ENCODE assay signal across 7 cellular contexts in genomic region chr10:45847400-45847799, GRCh38. TPM values are rescaled to one million over a fixed set of nuclear protein-coding genes. Genes with fewer than 3 reads are reported as not detected.
DNase-seq lines count a peak whose midpoint lies in the region; ATAC-seq and TF ChIP-seq lines count a peak whose summit lies in the region.
"Not testable (repeated sequence)": the region's sequence is repeated elsewhere in the genome, so short reads cannot be mapped to it uniquely, and the experiment has no call there.

AGAP4 (minus strand) TSS chr10:45847500; CDS start chr10:45847347, 153 bp downstream.

- H3K36me3 Mint-ChIP-seq in WTC11; activated T-helper 17 cell treated with anti-CD3 and anti-CD28 coated beads, Interleukin-2, amount 50 U/mL, for 72 hours (ENCODE audit: low read depth); endodermal cell (ENCODE audit: low read depth); osteocyte (ENCODE audit: unreplicated experiment): not testable (repeated sequence)

- TF ChIP-seq CTCF in WTC11 (IDR thresholded peaks at IDR 0.05); endodermal cell (conservative IDR thresholded peaks at IDR 0.05); lower lobe of right lung (IDR thresholded peaks at IDR 0.05); osteocyte (IDR thresholded peaks at IDR 0.05): not testable (repeated sequence)

- not testable (repeated sequence) for H3K27ac Mint-ChIP-seq in WTC11; activated T-helper 17 cell treated with anti-CD3 and anti-CD28 coated beads, Interleukin-2, amount 50 U/mL, for 72 hours; endodermal cell; osteocyte (ENCODE audit: unreplicated experiment)

- not testable (repeated sequence) for H3K9me3 ChIP-seq in endodermal cell (ENCODE audit: control insufficient read depth, low read length); lower lobe of right lung; thymus (ENCODE audit: control insufficient read depth)

- not testable (repeated sequence) for H3K4me1 ChIP-seq in endodermal cell (ENCODE audit: control insufficient read depth, insufficient read depth, low read length); lower lobe of right lung; thymus (ENCODE audit: control insufficient read depth, insufficient read depth, low read length)

- not testable (repeated sequence) for H3K9me3 Mint-ChIP-seq in WTC11; activated T-helper 17 cell treated with anti-CD3 and anti-CD28 coated beads, Interleukin-2, amount 50 U/mL, for 72 hours; endodermal cell; osteocyte (ENCODE audit: unreplicated experiment)

- not testable (repeated sequence) for ATAC-seq in WTC11; activated T-helper 17 cell treated with anti-CD3 and anti-CD28 coated beads, Interleukin-2, amount 50 U/mL, for 72 hours (replicated peaks); lower lobe of right lung

- intact Hi-C loops in lower lobe of right lung (cut with DNase I): not testable (repeated sequence)

- not testable (repeated sequence) for H3K4me1 Mint-ChIP-seq in WTC11; activated T-helper 17 cell treated with anti-CD3 and anti-CD28 coated beads, Interleukin-2, amount 50 U/mL, for 72 hours; endodermal cell; osteocyte (ENCODE audit: unreplicated experiment)

- H3K27ac ChIP-seq in endodermal cell (ENCODE audit: low read depth, low read length); lower lobe of right lung; thymus (ENCODE audit: low read depth): not testable (repeated sequence)

- CTCF ChIA-PET in WTC11 (lab: Charles Lee): not testable (repeated sequence)

- not testable (repeated sequence) for H3K27me3 Mint-ChIP-seq in WTC11 (ENCODE audit: low read depth); activated T-helper 17 cell treated with anti-CD3 and anti-CD28 coated beads, Interleukin-2, amount 50 U/mL, for 72 hours; endodermal cell (ENCODE audit: insufficient read depth); osteocyte (ENCODE audit: unreplicated experiment)

- not testable (repeated sequence) for H3K27me3 ChIP-seq in endodermal cell (ENCODE audit: control insufficient read depth, insufficient read depth, low read length, poor library complexity, severe bottlenecking); lower lobe of right lung (ENCODE audit: low read depth); thymus (ENCODE audit: control insufficient read depth, insufficient read depth)

- DNase-seq in HT-29 (ENCODE audit: low spot score); WTC11 (ENCODE audit: low spot score); endodermal cell; lower lobe of right lung; osteocyte (ENCODE audit: extremely low spot score, unreplicated experiment): not testable (repeated sequence)

- WGBS in endodermal cell (ENCODE audit: insufficient coverage in 1 of 2, insufficient read length in 1 of 2), 2 experiments: no CpG with 5 or more reads among the region's 15 CpGs
- 97% methylated on average over 10 of the region's 15 CpGs for WGBS in thymus

- H3K9ac ChIP-seq in endodermal cell (ENCODE audit: extremely low read depth, low read length, poor library complexity, severe bottlenecking): not testable (repeated sequence)

- H3K4me3 Mint-ChIP-seq in WTC11; activated T-helper 17 cell treated with anti-CD3 and anti-CD28 coated beads, Interleukin-2, amount 50 U/mL, for 72 hours; endodermal cell; osteocyte (ENCODE audit: unreplicated experiment): not testable (repeated sequence)

- POLR2A ChIA-PET in WTC11 (lab: Charles Lee): not testable (repeated sequence)

- not testable (repeated sequence) for H3K36me3 ChIP-seq in endodermal cell (ENCODE audit: control insufficient read depth, insufficient read depth, low read length); lower lobe of right lung; thymus (ENCODE audit: control insufficient read depth, insufficient read depth)

- not testable (repeated sequence) for H3K4me3 ChIP-seq in endodermal cell (ENCODE audit: low read length); lower lobe of right lung; thymus (ENCODE audit: low read length)

RNA-seq across cellular contexts. Expression of gene AGAP4, which starts in this region (rescaled TPM):
- total RNA-seq in HT-29 (2014; rRNA removed; shearing (Covaris generic)): 11.1 and 11.8 TPM in 2 replicates
- total RNA-seq in WTC11 (2021): 21.2 to 25.8 TPM (median 22.8 TPM) in 3 replicates
- 10 to 100 TPM; 13.2 to 16.1 TPM for total RNA-seq in activated T-helper 17 cell treated with anti-CD3 and anti-CD28 coated beads, Interleukin-2, amount 50 U/mL, for 72 hours
- total RNA-seq in endodermal cell: 10 to 100 TPM; 44.2 to 48.3 TPM
- 30.6 TPM for polyA plus RNA-seq in endodermal cell (2013, experiment 1 of 2)
- 31.9 TPM for polyA plus RNA-seq in endodermal cell (2013, experiment 2 of 2)
- total RNA-seq in lower lobe of right lung: 16.3 TPM
- 13.1 and 16.7 TPM in 2 replicates for total RNA-seq in osteocyte
- 33.7 TPM for polyA plus RNA-seq in thymus
